Comparison of ENCODE assay signal across 1 cellular context in genomic region chr4:105146286-105147219, GRCh38.
TF ChIP-seq lines count a peak whose summit lies in the region.

Gene TET2 (plus strand): TSS chr4:105146876. CDS start chr4:105233943, 87,067 bp downstream.

TF ChIP-seq in K562, 482 proteins besides CTCF, POLR2A, EP300 and RAD21 (continued from another document and continues in another):
- TF ChIP-seq PRDM10 (IDR thresholded peaks at IDR 0.05; ENCODE audit: partially characterized antibody) (no peak), L3MBTL2 (IDR thresholded peaks at IDR 0.05) (peak; percentile 49), SRSF3 (IDR thresholded peaks at IDR 0.05; ENCODE audit: insufficient read depth, low read length) (no peak), BRF2 (IDR thresholded peaks at IDR 0.05; ENCODE audit: borderline replicate concordance, insufficient read depth, insufficient read length) (no peak), ELF2 (CRISPR knock-in tag; IDR thresholded peaks at IDR 0.05) (no peak), NFE2 (IDR thresholded peaks at IDR 0.05; ENCODE audit: low read depth) (peak; percentile 26; the same call in 1 of the 2 replicates), ZNF766 (CRISPR knock-in tag; conservative IDR thresholded peaks at IDR 0.05) (no peak), PTBP1 (IDR thresholded peaks at IDR 0.05; ENCODE audit: low read depth, low read length) (no peak), EP400 (IDR thresholded peaks at IDR 0.05) (no peak), ARHGAP35 (IDR thresholded peaks at IDR 0.05; ENCODE audit: partially characterized antibody) (no peak), ATF7 (IDR thresholded peaks at IDR 0.05) (peak; percentile 26; the same call in 1 of the 2 replicates), ZNF175 (CRISPR knock-in tag; IDR thresholded peaks at IDR 0.05; ENCODE audit: low read depth) (no peak), BHLHE40 (IDR thresholded peaks at IDR 0.05; ENCODE audit: low read length) (0 out of 2 replicates have a peak, but pooled peaks have one; percentile 4), ARID4B (CRISPR knock-in tag; IDR thresholded peaks at IDR 0.05) (peak; percentile 46; the same call in 1 of the 2 replicates), TAF7 (tag; IDR thresholded peaks at IDR 0.05) (peak; percentile 64; the same call in 1 of the 2 replicates), ZNF217 (CRISPR knock-in tag; IDR thresholded peaks at IDR 0.05) (no peak), NRF1 (conservative IDR thresholded peaks at IDR 0.05 in 1 of 2, IDR thresholded peaks at IDR 0.05 in 1 of 2) (peak; percentile 46 to 68; a peak in 3 of 4 replicates), CXXC5 (CRISPR knock-in tag; IDR thresholded peaks at IDR 0.05) (peak; percentile 77), SMARCA5 (IDR thresholded peaks at IDR 0.05) (no peak), ZNF318 (IDR thresholded peaks at IDR 0.05; ENCODE audit: borderline replicate concordance in 1 of 2, low read depth in 1 of 2) (no peak), SMARCA4 (IDR thresholded peaks at IDR 0.05) (no peak), HNRNPLL (IDR thresholded peaks at IDR 0.05; ENCODE audit: low read depth, low read length, poor library complexity, severe bottlenecking) (peak; percentile 51), ZNF431 (CRISPR knock-in tag; IDR thresholded peaks at IDR 0.05) (no peak), USF2 (CRISPR knock-in tag; IDR thresholded peaks at IDR 0.05) (no peak), CCNT2 (IDR thresholded peaks at IDR 0.05; ENCODE audit: borderline replicate concordance, extremely low read depth, insufficient read length, low read depth, low read length) (peak; percentile 59), ZNF224 (CRISPR knock-in tag; IDR thresholded peaks at IDR 0.05) (no peak), SNIP1 (IDR thresholded peaks at IDR 0.05; ENCODE audit: low read depth) (no peak), CBX1 (IDR thresholded peaks at IDR 0.05; ENCODE audit: low read depth) (no peak; the same call in 1 of the 2 replicates), PHF8 (IDR thresholded peaks at IDR 0.05; ENCODE audit: borderline replicate concordance, low read length) (peak; percentile 72; the same call in 1 of the 2 replicates), GATAD2B (IDR thresholded peaks at IDR 0.05; ENCODE audit: borderline replicate concordance) (no peak), MTA3 (IDR thresholded peaks at IDR 0.05; ENCODE audit: borderline replicate concordance) (peak; percentile 72; the same call in 1 of the 2 replicates), KLF16 (IDR thresholded peaks at IDR 0.05) (no peak), SIN3A (IDR thresholded peaks at IDR 0.05; ENCODE audit: borderline replicate concordance in 2 of 2, control insufficient read depth in 1 of 2, low read depth in 2 of 2, low read length in 2 of 2) (peak in 1 of 2 experiments; percentile 35; a peak in 1 of 4 replicates), KLF1 (tag; IDR thresholded peaks at IDR 0.05) (no peak), LARP7 (IDR thresholded peaks at IDR 0.05) (no peak), ZNF395 (CRISPR knock-in tag; IDR thresholded peaks at IDR 0.05) (no peak), SPI1 (IDR thresholded peaks at IDR 0.05; ENCODE audit: borderline replicate concordance, low read depth, low read length) (no peak), CBX3 (IDR thresholded peaks at IDR 0.05; ENCODE audit: borderline replicate concordance in 1 of 2, low read length in 2 of 2) (no peak), KHSRP (IDR thresholded peaks at IDR 0.05) (no peak), ZNF324 (CRISPR knock-in tag; IDR thresholded peaks at IDR 0.05) (no peak), CAMTA2 (CRISPR knock-in tag; conservative IDR thresholded peaks at IDR 0.05) (no peak), IFI16 (CRISPR knock-in tag; IDR thresholded peaks at IDR 0.05) (no peak), HLTF (IDR thresholded peaks at IDR 0.05) (no peak), CREB5 (CRISPR knock-in tag; IDR thresholded peaks at IDR 0.05) (no peak), ZSCAN29 (IDR thresholded peaks at IDR 0.05) (no peak), NFE2L1 (tag; IDR thresholded peaks at IDR 0.05; ENCODE audit: borderline replicate concordance, low read depth) (no peak)
